6 cellular contexts compared by ENCODE assay signal in genomic region chr19:49473501-49473867, GRCh38. TPM values are rescaled to one million over a fixed set of nuclear protein-coding genes. Genes with fewer than 3 reads are reported as not detected.
A peak's percentile ranks its signal among the peaks of the same experiment; 100 is the strongest.
DNase-seq lines count a peak whose midpoint lies in the region; ATAC-seq, FAIRE-seq and TF ChIP-seq lines count a peak whose summit lies in the region.
"Not testable (repeated sequence)": the region's sequence is repeated elsewhere in the genome, so short reads cannot be mapped to it uniquely, and the experiment has no call there.

No MANE protein-coding gene starts in this region.

- FAIRE-seq in endothelial cell of umbilical vein (lab: Jason Lieb, UNC), result not testable (repeated sequence)

- peak overlapping the region; percentile 80 to 96 (median 88) for H3K4me2 ChIP-seq in BLaER1 treated with 17β-estradiol and CSF1 and Interleukin-3, amounts not matched to agents 10 nM and 100 nM
- H3K4me2 ChIP-seq in OCI-LY1 (ENCODE audit: low read length) (peak overlapping the region; percentile 81), endothelial cell of umbilical vein (ENCODE audit: insufficient read depth, low read length) (peak overlapping the region; percentile 78)

- H3F3A ChIP-seq in OCI-LY1 (ENCODE audit: insufficient read depth, low read length), result not testable (repeated sequence)

- peak overlapping the region; percentile 88 for H3K4me3 Mint-ChIP-seq in activated naive CD4-positive, alpha-beta T cell treated with anti-CD3 and anti-CD28 coated beads for 36 hours
- peak overlapping the region; percentile 66 for H3K4me3 Mint-ChIP-seq in mesothelial cell of epicardium
- H3K4me3 Mint-ChIP-seq in stimulated activated memory B cell treated with anti-CD40 and anti-IgM and Interleukin-4, amounts not matched to agents 10 μg/mL and 1 μg/mL and 100 μg/mL, for 72 hours, result peak overlapping the region; percentile 88

- TF ChIP-seq CTCF in OCI-LY1 (IDR thresholded peaks at IDR 0.05; ENCODE audit: low read length); endothelial cell of umbilical vein (IDR thresholded peaks at IDR 0.05; ENCODE audit: extremely low read depth in 1 of 2, insufficient read depth in 1 of 2, low read depth in 1 of 2, low read length in 2 of 2); mesothelial cell of epicardium (IDR thresholded peaks at IDR 0.05; ENCODE audit: unreplicated experiment): not testable (repeated sequence)

- intact Hi-C loops in activated naive CD4-positive, alpha-beta T cell treated with anti-CD3 and anti-CD28 coated beads for 36 hours (cut with micrococcal nuclease), result loop anchor here (1.0 kb wide), 1 partner anchor 247 kb away; no protein-coding TSS in a partner anchor
- intact Hi-C loops in endothelial cell of umbilical vein (cut with micrococcal nuclease), result not testable (repeated sequence)

- not testable (repeated sequence) for BruUV-seq in endothelial cell of umbilical vein (replicated peaks; lab: Mats Ljungman, UMichigan)

- dilution Hi-C loops in endothelial cell of umbilical vein (cut with MboI; ENCODE audit: extremely low pct_ligation_motif_present, low sequenced_read_pairs), result not testable (repeated sequence)

- H3K9me1 ChIP-seq in endothelial cell of umbilical vein (replicated peaks; ENCODE audit: control insufficient read depth, extremely low read depth, insufficient read depth, low read length), result not testable (repeated sequence)

- H3K27ac ChIP-seq in BLaER1 treated with 17β-estradiol and CSF1 and Interleukin-3, amounts not matched to agents 10 nM and 100 nM, result peak overlapping the region in 9 of 11 experiments; percentile 53 to 80 (median 71); a peak in 15 of 22 replicates
- peak overlapping the region; percentile 2 for H3K27ac ChIP-seq in OCI-LY1 (ENCODE audit: low read depth, low read length, poor library complexity, severe bottlenecking)
- not testable (repeated sequence) for H3K27ac ChIP-seq in endothelial cell of umbilical vein (ENCODE audit: insufficient read depth, low read depth, low read length)

- POLR2A ChIA-PET in endothelial cell of umbilical vein (lab: Charles Lee), result not testable (repeated sequence)

- H3K79me2 ChIP-seq in OCI-LY1 (ENCODE audit: insufficient read depth, low read length); endothelial cell of umbilical vein (ENCODE audit: control insufficient read depth, insufficient read depth, low read length): not testable (repeated sequence)

- H4K20me1 ChIP-seq in BLaER1 treated with 17β-estradiol and CSF1 and Interleukin-3, amounts not matched to agents 10 nM and 100 nM, result peaks cover 0 to 15% (median 0%) of the 10 kb centered on the region in 11 experiments; a peak in 6 of 22 replicates
- H4K20me1 ChIP-seq in OCI-LY1 (ENCODE audit: insufficient read depth, low read length); endothelial cell of umbilical vein (replicated peaks; ENCODE audit: control insufficient read depth, extremely low read depth, insufficient read depth, low read length): not testable (repeated sequence)

- not testable (repeated sequence) for DNase-seq in activated naive CD4-positive, alpha-beta T cell treated with anti-CD3 and anti-CD28 coated beads for 36 hours; endothelial cell of umbilical vein (ENCODE audit: low read depth, low spot score); mesothelial cell of epicardium (ENCODE audit: low spot score in 2 of 2, unreplicated experiment in 2 of 2)

- peaks cover 12% of the 10 kb centered on the region for H3K36me3 Mint-ChIP-seq in activated naive CD4-positive, alpha-beta T cell treated with anti-CD3 and anti-CD28 coated beads for 36 hours (ENCODE audit: low read depth)
- H3K36me3 Mint-ChIP-seq in mesothelial cell of epicardium, result not testable (repeated sequence)
- H3K36me3 Mint-ChIP-seq in stimulated activated memory B cell treated with anti-CD40 and anti-IgM and Interleukin-4, amounts not matched to agents 10 μg/mL and 1 μg/mL and 100 μg/mL, for 72 hours, result peaks cover 12% of the 10 kb centered on the region

- not testable (repeated sequence) for TF ChIP-seq POLR2A in endothelial cell of umbilical vein (IDR thresholded peaks at IDR 0.05; ENCODE audit: low read depth, low read length)

- not testable (repeated sequence) for H2AFZ ChIP-seq in OCI-LY1 (ENCODE audit: low read length)
- peak overlapping the region; percentile 98 for H2AFZ ChIP-seq in endothelial cell of umbilical vein (ENCODE audit: low read depth, low read length)

- not testable (repeated sequence) for H3K9me3 ChIP-seq in BLaER1 treated with 17β-estradiol and CSF1 and Interleukin-3, amounts not matched to agents 10 nM and 100 nM (replicated peaks in 1 of 11); OCI-LY1 (ENCODE audit: low read length); endothelial cell of umbilical vein (replicated peaks; ENCODE audit: control insufficient read depth, insufficient read depth, low read length)

- peak overlapping the region; percentile 65 to 83 (median 76); a peak in 21 of 22 replicates for H3K9ac ChIP-seq in BLaER1 treated with 17β-estradiol and CSF1 and Interleukin-3, amounts not matched to agents 10 nM and 100 nM
- H3K9ac ChIP-seq in OCI-LY1 (ENCODE audit: low read length), result peak overlapping the region; percentile 74
- H3K9ac ChIP-seq in endothelial cell of umbilical vein (replicated peaks; ENCODE audit: extremely low read depth, insufficient read depth, low read length), result peak overlapping the region; percentile 60

- H3K27me3 ChIP-seq in BLaER1 treated with 17β-estradiol and CSF1 and Interleukin-3, amounts not matched to agents 10 nM and 100 nM; OCI-LY1 (ENCODE audit: insufficient read depth, low read length); endothelial cell of umbilical vein (ENCODE audit: control insufficient read depth in 2 of 2, insufficient read depth in 2 of 2, low read length in 2 of 2): not testable (repeated sequence)

- H3K4me3 ChIP-seq in BLaER1 treated with 17β-estradiol and CSF1 and Interleukin-3, amounts not matched to agents 10 nM and 100 nM, result peak overlapping the region; percentile 46 to 71 (median 56)
- H3K4me3 ChIP-seq in OCI-LY1 (ENCODE audit: low read depth, low read length, poor library complexity, severe bottlenecking), result peak overlapping the region; percentile 69
- H3K4me3 ChIP-seq in endothelial cell of umbilical vein (replicated peaks in 1 of 3; ENCODE audit: insufficient read depth in 1 of 3, low read depth in 1 of 3, low read length in 3 of 3), result peak overlapping the region in 2 of 3 experiments; percentile 62 to 73

- H3K27ac Mint-ChIP-seq in activated naive CD4-positive, alpha-beta T cell treated with anti-CD3 and anti-CD28 coated beads for 36 hours, result peak overlapping the region; percentile 95
- H3K27ac Mint-ChIP-seq in mesothelial cell of epicardium, result not testable (repeated sequence)
- peak overlapping the region; percentile 96 for H3K27ac Mint-ChIP-seq in stimulated activated memory B cell treated with anti-CD40 and anti-IgM and Interleukin-4, amounts not matched to agents 10 μg/mL and 1 μg/mL and 100 μg/mL, for 72 hours

- not testable (repeated sequence) for H3K27me3 Mint-ChIP-seq in activated naive CD4-positive, alpha-beta T cell treated with anti-CD3 and anti-CD28 coated beads for 36 hours (ENCODE audit: low read depth); stimulated activated memory B cell treated with anti-CD40 and anti-IgM and Interleukin-4, amounts not matched to agents 10 μg/mL and 1 μg/mL and 100 μg/mL, for 72 hours
- peaks cover 24% of the 10 kb centered on the region for H3K27me3 Mint-ChIP-seq in mesothelial cell of epicardium (ENCODE audit: low read depth)

- H3K9me2 ChIP-seq in OCI-LY1 (ENCODE audit: low read depth, low read length), result not testable (repeated sequence)

- H3K9me3 Mint-ChIP-seq in activated naive CD4-positive, alpha-beta T cell treated with anti-CD3 and anti-CD28 coated beads for 36 hours; mesothelial cell of epicardium; stimulated activated memory B cell treated with anti-CD40 and anti-IgM and Interleukin-4, amounts not matched to agents 10 μg/mL and 1 μg/mL and 100 μg/mL, for 72 hours: not testable (repeated sequence)

- not testable (repeated sequence) for H3K36me3 ChIP-seq in BLaER1 treated with 17β-estradiol and CSF1 and Interleukin-3, amounts not matched to agents 10 nM and 100 nM; OCI-LY1 (ENCODE audit: insufficient read depth, low read length); endothelial cell of umbilical vein (ENCODE audit: control insufficient read depth in 2 of 2, extremely low read depth in 1 of 2, insufficient read depth in 2 of 2, low read length in 2 of 2)

- H3K4me1 ChIP-seq in BLaER1 treated with 17β-estradiol and CSF1 and Interleukin-3, amounts not matched to agents 10 nM and 100 nM, result peaks cover 45 to 87% (median 84%) of the 10 kb centered on the region in 10 experiments
- peaks cover 44% of the 10 kb centered on the region for H3K4me1 ChIP-seq in OCI-LY1 (ENCODE audit: insufficient read depth, low read length, severe bottlenecking)
- not testable (repeated sequence) for H3K4me1 ChIP-seq in endothelial cell of umbilical vein (ENCODE audit: control insufficient read depth, extremely low read depth, insufficient read depth, low read length)

- not testable (repeated sequence) for ATAC-seq in stimulated activated memory B cell treated with anti-CD40 and anti-IgM and Interleukin-4, amounts not matched to agents 10 μg/mL and 1 μg/mL and 100 μg/mL, for 72 hours

- CTCF ChIA-PET in activated naive CD4-positive, alpha-beta T cell treated with anti-CD3 and anti-CD28 coated beads for 36 hours (lab: Charles Lee), result interaction anchor here (0.6 to 2.2 kb wide), 23 partner anchors 14 to 502 kb away, joined by 3 to 13 read pairs (median 4); partner anchors contain the start of genes ALDH16A1, CD37, PIH1D1 and PRRG2
- CTCF ChIA-PET in endothelial cell of umbilical vein (lab: Charles Lee), result interaction anchor here (0.5 to 3.6 kb wide), 12 partner anchors 10 to 207 kb away, joined by 3 to 17 read pairs (median 4); partner anchors contain the start of genes ALDH16A1, PIH1D1 and RPS11

- peaks cover 68% of the 10 kb centered on the region for H3K4me1 Mint-ChIP-seq in activated naive CD4-positive, alpha-beta T cell treated with anti-CD3 and anti-CD28 coated beads for 36 hours (ENCODE audit: low read depth)
- H3K4me1 Mint-ChIP-seq in mesothelial cell of epicardium, result not testable (repeated sequence)
- peaks cover 69% of the 10 kb centered on the region for H3K4me1 Mint-ChIP-seq in stimulated activated memory B cell treated with anti-CD40 and anti-IgM and Interleukin-4, amounts not matched to agents 10 μg/mL and 1 μg/mL and 100 μg/mL, for 72 hours

RNA-seq across cellular contexts. Expression of gene FLT3LG, which starts 0.5 kb away (rescaled TPM):
- total RNA-seq in activated naive CD4-positive, alpha-beta T cell treated with anti-CD3 and anti-CD28 coated beads for 36 hours, result 10 to 100 TPM; 23.9 to 28.4 TPM
- 4.7 and 5.7 TPM in 2 replicates for total RNA-seq in endothelial cell of umbilical vein
- 5.0 and 5.6 TPM in 2 replicates for polyA plus RNA-seq in endothelial cell of umbilical vein
- 2.2 and 2.6 TPM in 2 replicates for polyA plus RNA-seq in endothelial cell of umbilical vein (2011; cell fraction: cytosol; rRNA removed)
- polyA plus RNA-seq in endothelial cell of umbilical vein (2011; cell fraction: nucleus; rRNA removed), result 2.2 and 3.5 TPM in 2 replicates
- 3.8 and 5.3 TPM in 2 replicates for polyA plus RNA-seq in endothelial cell of umbilical vein (2012)
- polyA minus RNA-seq in endothelial cell of umbilical vein, result 0.53 and 1.4 TPM in 2 replicates
- 4.4 TPM for polyA minus RNA-seq in endothelial cell of umbilical vein (2011; cell fraction: cytosol; rRNA and poly(A)+ RNA removed)
- polyA minus RNA-seq in endothelial cell of umbilical vein (2011; cell fraction: nucleus; rRNA and poly(A)+ RNA removed), result 0.67 and 1.9 TPM in 2 replicates
- 1.8 to 2.4 TPM (median 2.0 TPM) in 3 replicates for total RNA-seq in mesothelial cell of epicardium

RNA-seq across cellular contexts. Expression of gene RPL13A, which starts 13.9 kb away (rescaled TPM):
- 1,000 to 10,000 TPM; 4,441 to 4,607 TPM for total RNA-seq in activated naive CD4-positive, alpha-beta T cell treated with anti-CD3 and anti-CD28 coated beads for 36 hours
- total RNA-seq in endothelial cell of umbilical vein (2,291 and 2,318 TPM in 2 replicates), mesothelial cell of epicardium (2,869 to 2,959 TPM (median 2,954 TPM) in 3 replicates)
- 4,148 and 5,694 TPM in 2 replicates for polyA plus RNA-seq in endothelial cell of umbilical vein
- 3,373 and 4,362 TPM in 2 replicates for polyA plus RNA-seq in endothelial cell of umbilical vein (2011; cell fraction: cytosol; rRNA removed)
- polyA plus RNA-seq in endothelial cell of umbilical vein (2011; cell fraction: nucleus; rRNA removed), result 1,170 and 1,607 TPM in 2 replicates
- 2,404 and 6,049 TPM in 2 replicates for polyA plus RNA-seq in endothelial cell of umbilical vein (2012)
- polyA minus RNA-seq in endothelial cell of umbilical vein, result 1,194 and 1,533 TPM in 2 replicates
- polyA minus RNA-seq in endothelial cell of umbilical vein (2011; cell fraction: cytosol; rRNA and poly(A)+ RNA removed), result 1,164 TPM
- polyA minus RNA-seq in endothelial cell of umbilical vein (2011; cell fraction: nucleus; rRNA and poly(A)+ RNA removed), result 517 and 743 TPM in 2 replicates

RNA-seq across cellular contexts. Expression of gene ALDH16A1, which starts 20.5 kb away (rescaled TPM):
- 10 to 100 TPM; 43.4 to 46.8 TPM for total RNA-seq in activated naive CD4-positive, alpha-beta T cell treated with anti-CD3 and anti-CD28 coated beads for 36 hours
- 27.6 and 38.8 TPM in 2 replicates for total RNA-seq in endothelial cell of umbilical vein
- 33.2 and 42.3 TPM in 2 replicates for polyA plus RNA-seq in endothelial cell of umbilical vein
- 17.0 and 22.3 TPM in 2 replicates for polyA plus RNA-seq in endothelial cell of umbilical vein (2011; cell fraction: cytosol; rRNA removed)
- polyA plus RNA-seq in endothelial cell of umbilical vein (2011; cell fraction: nucleus; rRNA removed), result 34.5 and 40.5 TPM in 2 replicates
- 16.3 and 21.0 TPM in 2 replicates for polyA plus RNA-seq in endothelial cell of umbilical vein (2012)
- 12.9 and 21.3 TPM in 2 replicates for polyA minus RNA-seq in endothelial cell of umbilical vein
- 31.6 TPM for polyA minus RNA-seq in endothelial cell of umbilical vein (2011; cell fraction: cytosol; rRNA and poly(A)+ RNA removed)
- polyA minus RNA-seq in endothelial cell of umbilical vein (2011; cell fraction: nucleus; rRNA and poly(A)+ RNA removed), result 7.4 and 18.8 TPM in 2 replicates
- 21.4 to 25.6 TPM (median 24.4 TPM) in 3 replicates for total RNA-seq in mesothelial cell of epicardium

RNA-seq across cellular contexts. Expression of gene PIH1D1, which starts 21.9 kb away (rescaled TPM):
- total RNA-seq in activated naive CD4-positive, alpha-beta T cell treated with anti-CD3 and anti-CD28 coated beads for 36 hours, result 10 to 100 TPM; 80.7 to 84.4 TPM
- 84.1 and 86.9 TPM in 2 replicates for total RNA-seq in endothelial cell of umbilical vein
- polyA plus RNA-seq in endothelial cell of umbilical vein, result 72.6 and 83.2 TPM in 2 replicates
- polyA plus RNA-seq in endothelial cell of umbilical vein (2011; cell fraction: cytosol; rRNA removed), result 74.4 and 86.3 TPM in 2 replicates
- polyA plus RNA-seq in endothelial cell of umbilical vein (2011; cell fraction: nucleus; rRNA removed), result 157 and 167 TPM in 2 replicates
- polyA plus RNA-seq in endothelial cell of umbilical vein (2012), result 70.0 and 77.4 TPM in 2 replicates
- 54.1 and 61.6 TPM in 2 replicates for polyA minus RNA-seq in endothelial cell of umbilical vein
- 43.3 TPM for polyA minus RNA-seq in endothelial cell of umbilical vein (2011; cell fraction: cytosol; rRNA and poly(A)+ RNA removed)
- 25.5 and 29.6 TPM in 2 replicates for polyA minus RNA-seq in endothelial cell of umbilical vein (2011; cell fraction: nucleus; rRNA and poly(A)+ RNA removed)
- total RNA-seq in mesothelial cell of epicardium, result 83.6 to 84.6 TPM (median 83.7 TPM) in 3 replicates

RNA-seq across cellular contexts. Expression of gene RPS11, which starts 22.8 kb away (rescaled TPM):
- 1,000 to 10,000 TPM; 3,906 to 3,945 TPM for total RNA-seq in activated naive CD4-positive, alpha-beta T cell treated with anti-CD3 and anti-CD28 coated beads for 36 hours
- 1,764 and 1,843 TPM in 2 replicates for total RNA-seq in endothelial cell of umbilical vein
- polyA plus RNA-seq in endothelial cell of umbilical vein, result 4,411 and 4,760 TPM in 2 replicates
- polyA plus RNA-seq in endothelial cell of umbilical vein (2011; cell fraction: cytosol; rRNA removed), result 6,177 and 6,852 TPM in 2 replicates
- 1,925 and 2,062 TPM in 2 replicates for polyA plus RNA-seq in endothelial cell of umbilical vein (2011; cell fraction: nucleus; rRNA removed)
- 2,412 and 4,545 TPM in 2 replicates for polyA plus RNA-seq in endothelial cell of umbilical vein (2012)
- 1,208 and 1,339 TPM in 2 replicates for polyA minus RNA-seq in endothelial cell of umbilical vein
- polyA minus RNA-seq in endothelial cell of umbilical vein (2011; cell fraction: cytosol; rRNA and poly(A)+ RNA removed), result 679 TPM
- 152 and 167 TPM in 2 replicates for polyA minus RNA-seq in endothelial cell of umbilical vein (2011; cell fraction: nucleus; rRNA and poly(A)+ RNA removed)
- total RNA-seq in mesothelial cell of epicardium, result 2,052 to 2,151 TPM (median 2,132 TPM) in 3 replicates
